9 cellular contexts compared by ENCODE assay signal in genomic region chr11:1888811-1889526, GRCh38. TPM values are rescaled to one million over a fixed set of nuclear protein-coding genes. Genes with fewer than 3 reads are reported as not detected.
A peak's percentile ranks its signal among the peaks of the same experiment; 100 is the strongest.
DNase-seq lines count a peak whose midpoint lies in the region; ATAC-seq and TF ChIP-seq lines count a peak whose summit lies in the region.
"Had no signal": no experiment of that assay in that cellular context is flagged by ENCODE, and none has a peak within 500 bp of the region (broad histone marks: within the 10 kb centered on the region; RNA-seq: fewer than 3 reads in every experiment).

No MANE protein-coding gene starts in this region.

- H3K27ac Mint-ChIP-seq in mesothelial cell of epicardium (no peak overlapping the region), osteocyte (ENCODE audit: unreplicated experiment) (no peak overlapping the region)

- H3K27ac ChIP-seq in MM.1S (ENCODE audit: low read length): no peak overlapping the region
- H3K27ac ChIP-seq: dorsolateral prefrontal cortex had no signal

- H3K9ac ChIP-seq in MM.1S (ENCODE audit: low read length): no peak overlapping the region

- H3K4me2 ChIP-seq in MM.1S (ENCODE audit: low read depth, low read length): no peak overlapping the region

- H3K36me3 ChIP-seq in MM.1S (replicated peaks; ENCODE audit: insufficient read depth, low read length): no peaks in the 10 kb centered on the region; the same call in 1 of the 2 replicates

- H3K79me2 ChIP-seq in MM.1S (ENCODE audit: low read length): no peaks in the 10 kb centered on the region

- H2AFZ ChIP-seq in MM.1S (ENCODE audit: low read length): no peak overlapping the region

- H3K9me3 Mint-ChIP-seq in mesothelial cell of epicardium (no peaks in the 10 kb centered on the region), osteocyte (ENCODE audit: unreplicated experiment) (no peaks in the 10 kb centered on the region)

- no peak overlapping the region for H3K4me3 Mint-ChIP-seq in mesothelial cell of epicardium
- H3K4me3 Mint-ChIP-seq in osteocyte (ENCODE audit: unreplicated experiment): no peak overlapping the region

- no peaks in the 10 kb centered on the region for H3K9me2 ChIP-seq in MM.1S (replicated peaks; ENCODE audit: insufficient read depth, low read length)

- H3K4me3 ChIP-seq in MM.1S (ENCODE audit: low read length): no peak overlapping the region
- H3K4me3 ChIP-seq: dorsolateral prefrontal cortex had no signal

- H3K27me3 Mint-ChIP-seq in mesothelial cell of epicardium (ENCODE audit: low read depth): peaks cover 4% of the 10 kb centered on the region
- H3K27me3 Mint-ChIP-seq in osteocyte (ENCODE audit: unreplicated experiment): no peaks in the 10 kb centered on the region

- TF ChIP-seq CTCF in mesothelial cell of epicardium (IDR thresholded peaks at IDR 0.05; ENCODE audit: unreplicated experiment) (no peak), MM.1S (IDR thresholded peaks at IDR 0.05; ENCODE audit: low read length) (no peak), osteocyte (IDR thresholded peaks at IDR 0.05) (no peak)

- H3K36me3 Mint-ChIP-seq in mesothelial cell of epicardium (no peaks in the 10 kb centered on the region), osteocyte (ENCODE audit: unreplicated experiment) (peaks cover 7% of the 10 kb centered on the region)

- peaks cover 5% of the 10 kb centered on the region for H3K4me1 Mint-ChIP-seq in mesothelial cell of epicardium
- peaks cover 2% of the 10 kb centered on the region for H3K4me1 Mint-ChIP-seq in osteocyte (ENCODE audit: unreplicated experiment)

- H3K27me3 ChIP-seq in MM.1S (replicated peaks; ENCODE audit: insufficient read depth, low read length): no peaks in the 10 kb centered on the region; the same call in 1 of the 2 replicates

- DNase-seq in Kasumi-1 (lab: John Stamatoyannopoulos, UW) (peak; percentile 53 to 57), activated T-cell treated with anti-CD3 and anti-CD28 coated beads for 4 hours (peak; percentile 36), left colon (peak in 1 of 2 donors; percentile 42), mesothelial cell of epicardium (ENCODE audit: low spot score in 2 of 2, unreplicated experiment in 2 of 2) (no peak), MM.1S (no peak), osteocyte (ENCODE audit: extremely low spot score, unreplicated experiment) (no peak)
- DNase-seq in stimulated activated CD8-positive, alpha-beta memory T cell treated with anti-CD3 and anti-CD28 coated beads, Interleukin-15, amount 100 ng/mL, for 48 hours (ENCODE audit: low read depth in 2 of 2): peak; percentile 62 to 73

- ATAC-seq in left colon (peak; percentile 15), HG02981 (IDR thresholded peaks at IDR 0.05; ENCODE audit: unreplicated experiment) (no peak)

- no peaks in the 10 kb centered on the region for H4K20me1 ChIP-seq in MM.1S (ENCODE audit: insufficient read depth, low read length)

- no peaks in the 10 kb centered on the region for H3K9me3 ChIP-seq in MM.1S (replicated peaks; ENCODE audit: insufficient read depth, low read length)

- H3K4me1 ChIP-seq in MM.1S (ENCODE audit: low read length): no peaks in the 10 kb centered on the region

- H3F3A ChIP-seq in MM.1S (ENCODE audit: insufficient read depth, low read length): no peaks in the 10 kb centered on the region

- intact Hi-C loops in left colon (cut with DNase I, micrococcal nuclease): no loop called here

RNA-seq across cellular contexts. Expression of gene PRR33, which starts 2.7 kb away (rescaled TPM):
- not detected for total RNA-seq in left colon
- not detected in 3 replicates for total RNA-seq in mesothelial cell of epicardium
- total RNA-seq in osteocyte: not detected in 2 replicates
- total RNA-seq: dorsolateral prefrontal cortex had no signal

RNA-seq across cellular contexts. Expression of gene TNNT3, which starts 30.5 kb away (rescaled TPM):
- under 1 TPM in 1 of 2 donors, not detected in 1; 0.73 TPM for total RNA-seq in left colon
- 15.2 to 19.0 TPM (median 18.0 TPM) in 3 replicates for total RNA-seq in mesothelial cell of epicardium
- total RNA-seq in osteocyte: 2.6 and 4.4 TPM in 2 replicates

RNA-seq across cellular contexts. Expression of gene LSP1, which starts 36.1 kb away (rescaled TPM):
- total RNA-seq in left colon (10 to 100 TPM in 1 of 2 donors, 1 to 10 TPM in 1; 9.9 to 28.6 TPM), mesothelial cell of epicardium (4.9 to 5.2 TPM (median 4.9 TPM) in 3 replicates), osteocyte (26.9 and 29.5 TPM in 2 replicates)

RNA-seq across cellular contexts. Expression of gene TNNI2, which starts 50.2 kb away (rescaled TPM):
- total RNA-seq in left colon: under 1 TPM in 1 of 2 donors, not detected in 1; 0.92 TPM
- 0.59 to 1.3 TPM in 2 of 3 replicates, not detected in the other for total RNA-seq in mesothelial cell of epicardium
- total RNA-seq in osteocyte: 1.0 and 1.1 TPM in 2 replicates

RNA-seq across cellular contexts. Expression of gene SYT8, which starts 54.2 kb away (rescaled TPM):
- total RNA-seq in left colon: 1 to 10 TPM in 1 of 2 donors, under 1 TPM in 1; 0.75 to 4.6 TPM
- total RNA-seq in mesothelial cell of epicardium: 1.2 to 2.1 TPM (median 1.9 TPM) in 3 replicates
- 5.0 and 6.2 TPM in 2 replicates for total RNA-seq in osteocyte

Comparison
In these comparisons a context has a peak if more than half of its experiments do, and no peak if none do; other contexts are left out.
1. DNase-seq: peak in Kasumi-1 (2 of 2), activated T-cell treated with anti-CD3 and anti-CD28 coated beads for 4 hours (single experiment) and stimulated activated CD8-positive, alpha-beta memory T cell treated with anti-CD3 and anti-CD28 coated beads, Interleukin-15, amount 100 ng/mL, for 48 hours (2 of 2); none in mesothelial cell of epicardium (0 of 2), MM.1S (single experiment) and osteocyte (single experiment).